Comparison of ENCODE assay signal across 1 cellular context in the genomic region with DNA sequence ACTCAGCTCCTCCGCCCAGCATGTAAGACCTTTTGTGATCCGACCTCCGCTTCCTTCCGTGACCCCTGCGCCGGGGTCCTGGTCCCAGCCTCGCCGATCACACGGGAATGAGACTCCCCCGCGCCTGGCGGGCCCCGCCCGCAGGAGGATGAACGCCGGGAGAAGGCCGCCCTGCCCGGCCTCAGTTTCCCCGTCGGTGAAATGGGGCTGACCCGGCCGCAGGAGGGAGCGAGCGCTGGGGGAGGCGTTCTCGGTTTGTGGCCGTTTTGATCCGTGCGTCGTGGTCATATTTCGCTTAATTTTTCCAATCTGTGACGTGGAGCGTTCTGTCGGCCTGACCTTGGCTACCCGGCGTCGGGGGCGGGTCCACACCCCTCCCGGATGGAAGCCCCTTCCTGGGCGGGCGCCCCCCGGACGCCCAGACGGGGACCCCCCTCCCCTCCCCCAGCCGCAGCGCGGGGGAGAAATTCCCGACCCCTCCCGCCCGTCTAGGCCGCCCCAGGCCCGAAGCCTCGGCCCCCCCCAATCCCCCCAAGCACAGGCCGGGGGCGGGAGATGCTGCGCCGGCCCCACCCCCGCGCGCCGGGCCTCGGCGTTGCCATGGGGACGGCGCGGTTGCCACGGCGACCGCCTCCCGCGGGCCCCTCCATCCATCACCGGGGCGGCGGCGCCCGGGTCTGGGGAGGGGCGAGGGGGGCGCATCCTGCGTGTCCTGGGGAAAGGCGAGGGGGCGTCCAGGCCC.
TF ChIP-seq lines count a peak whose summit lies in the region.

No MANE protein-coding gene starts in this region.

TF ChIP-seq in H1, 55 proteins besides CTCF, POLR2A, EP300 and RAD21:
- TF ChIP-seq SAP30 (IDR thresholded peaks at IDR 0.05; ENCODE audit: insufficient read depth, insufficient replicate concordance, low read length) (no peak), TAF1 (IDR thresholded peaks at IDR 0.05; ENCODE audit: low read depth, low read length) (no peak), KDM1A (IDR thresholded peaks at IDR 0.05; ENCODE audit: borderline replicate concordance, low read length) (0 out of 2 replicates have a peak, but pooled peaks have one; percentile 30), CTBP2 (IDR thresholded peaks at IDR 0.05; ENCODE audit: borderline replicate concordance, insufficient read depth, insufficient read length, low read length) (no peak)
TF ChIP-seq in H1: peak in this region for 1.
